Comparison of ENCODE assay signal across 8 cellular contexts in the genomic region with DNA sequence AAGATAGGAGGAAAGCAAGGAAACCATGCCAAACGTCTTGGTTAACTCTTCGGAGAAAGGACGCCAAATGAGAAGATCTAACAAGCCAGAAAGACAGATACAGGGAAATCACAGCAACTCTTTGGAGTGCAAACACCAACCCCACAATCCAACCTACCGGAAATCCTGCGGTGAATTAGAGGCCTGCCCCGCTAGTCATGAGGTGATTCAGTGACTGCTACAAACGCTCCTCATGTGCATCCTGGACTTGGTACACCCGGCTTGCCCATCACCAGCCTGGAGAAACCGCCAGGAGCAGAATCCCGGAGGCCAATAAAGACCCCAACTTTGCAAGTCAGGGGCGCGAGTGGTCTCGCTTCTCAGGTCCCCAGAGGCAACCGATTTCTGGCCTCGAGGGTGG. TPM values are rescaled to one million over a fixed set of nuclear protein-coding genes. Genes with fewer than 3 reads are reported as not detected.
DNase-seq lines count a peak whose midpoint lies in the region; ATAC-seq, FAIRE-seq and TF ChIP-seq lines count a peak whose summit lies in the region.
"Not testable (repeated sequence)": the region's sequence is repeated elsewhere in the genome, so short reads cannot be mapped to it uniquely, and the experiment has no call there.

No MANE protein-coding gene starts in this region.

- peak overlapping the region in 1 of 2 donors; percentile 63 for H3K27ac ChIP-seq in left lung
- H3K27ac ChIP-seq in rectal smooth muscle tissue (ENCODE audit: low read depth, low read length); upper lobe of right lung: not testable (repeated sequence)

- not testable (repeated sequence) for H3K9ac ChIP-seq in rectal smooth muscle tissue (ENCODE audit: low read length)

- CTCF ChIA-PET in activated naive CD4-positive, alpha-beta T cell treated with anti-CD3 and anti-CD28 coated beads, Interleukin-2, amount 10 ng/mL, durations not matched to agents 7 days and 5 days (lab: Charles Lee) = not testable (repeated sequence)

- not testable (repeated sequence) for H3K27me3 ChIP-seq in left lung; rectal smooth muscle tissue (ENCODE audit: control insufficient read depth, insufficient read depth, low read length); upper lobe of right lung

- H3K4me3 ChIP-seq in epithelial cell of esophagus (ENCODE audit: low read length) (peak overlapping the region; percentile 53), left lung (peak overlapping the region; percentile 54 to 60), rectal smooth muscle tissue (ENCODE audit: low read length) (peak overlapping the region; percentile 52), upper lobe of right lung (peak overlapping the region; percentile 69)

- not testable (repeated sequence) for H3K27me3 Mint-ChIP-seq in activated naive CD4-positive, alpha-beta T cell treated with anti-CD3 and anti-CD28 coated beads, Interleukin-2, amount 10 ng/mL, durations not matched to agents 7 days and 5 days

- intact Hi-C loops in left lung (cut with DNase I); upper lobe of right lung (cut with DNase I): not testable (repeated sequence)

- H3K4me3 Mint-ChIP-seq in activated naive CD4-positive, alpha-beta T cell treated with anti-CD3 and anti-CD28 coated beads, Interleukin-2, amount 10 ng/mL, durations not matched to agents 7 days and 5 days = peak overlapping the region; percentile 98

- TF ChIP-seq POLR2A in GM12891 (IDR thresholded peaks at IDR 0.05; ENCODE audit: low read depth, low read length) = not testable (repeated sequence)

- ATAC-seq in HG03196 (IDR thresholded peaks at IDR 0.05; ENCODE audit: unreplicated experiment) (peak; percentile 39), SK-N-SH treated with all-trans-retinoic acid at 6 μM for 48 hours (peak; percentile 86), left lung (peak; percentile 86), upper lobe of right lung (peak; percentile 64)

- not testable (repeated sequence) for H3K4me1 Mint-ChIP-seq in activated naive CD4-positive, alpha-beta T cell treated with anti-CD3 and anti-CD28 coated beads, Interleukin-2, amount 10 ng/mL, durations not matched to agents 7 days and 5 days

- not testable (repeated sequence) for H3K9me3 ChIP-seq in left lung, upper lobe of right lung

- not testable (repeated sequence) for H3K4me1 ChIP-seq in left lung; rectal smooth muscle tissue (ENCODE audit: control insufficient read depth, insufficient read depth, low read length); upper lobe of right lung

- peak; percentile 5 for FAIRE-seq in GM12891 (lab: Jason Lieb, UNC)

- not testable (repeated sequence) for H3K36me3 Mint-ChIP-seq in activated naive CD4-positive, alpha-beta T cell treated with anti-CD3 and anti-CD28 coated beads, Interleukin-2, amount 10 ng/mL, durations not matched to agents 7 days and 5 days

- TF ChIP-seq CTCF in epithelial cell of esophagus (IDR thresholded peaks at IDR 0.05; ENCODE audit: insufficient read depth, low read depth, low read length, missing control alignments); left lung (IDR thresholded peaks at IDR 0.05); upper lobe of right lung (IDR thresholded peaks at IDR 0.05): not testable (repeated sequence)

- DNase-seq in GM12891 (ENCODE audit: insufficient read length, low spot score); epithelial cell of esophagus (ENCODE audit: low read depth); left lung; upper lobe of right lung: not testable (repeated sequence)
- DNase-seq in activated naive CD4-positive, alpha-beta T cell treated with anti-CD3 and anti-CD28 coated beads, Interleukin-2, amount 10 ng/mL, durations not matched to agents 7 days and 5 days = peak; percentile 43

- H3K36me3 ChIP-seq in left lung; rectal smooth muscle tissue (ENCODE audit: control insufficient read depth, insufficient read depth, low read length); upper lobe of right lung: not testable (repeated sequence)

- H3K9me3 Mint-ChIP-seq in activated naive CD4-positive, alpha-beta T cell treated with anti-CD3 and anti-CD28 coated beads, Interleukin-2, amount 10 ng/mL, durations not matched to agents 7 days and 5 days = not testable (repeated sequence)

- H3K27ac Mint-ChIP-seq in activated naive CD4-positive, alpha-beta T cell treated with anti-CD3 and anti-CD28 coated beads, Interleukin-2, amount 10 ng/mL, durations not matched to agents 7 days and 5 days = peak overlapping the region; percentile 96

RNA-seq across cellular contexts. Expression of a gene that starts 0.8 kb away (rescaled TPM):
- polyA plus RNA-seq in GM12891 (2012; ENCODE audit: low read depth, missing spikeins) = 13.3 TPM
- total RNA-seq in left lung (10 to 100 TPM; 34.0 to 40.5 TPM), upper lobe of right lung (42.5 TPM)
